9 cellular contexts compared by ENCODE assay signal in the genomic region with DNA sequence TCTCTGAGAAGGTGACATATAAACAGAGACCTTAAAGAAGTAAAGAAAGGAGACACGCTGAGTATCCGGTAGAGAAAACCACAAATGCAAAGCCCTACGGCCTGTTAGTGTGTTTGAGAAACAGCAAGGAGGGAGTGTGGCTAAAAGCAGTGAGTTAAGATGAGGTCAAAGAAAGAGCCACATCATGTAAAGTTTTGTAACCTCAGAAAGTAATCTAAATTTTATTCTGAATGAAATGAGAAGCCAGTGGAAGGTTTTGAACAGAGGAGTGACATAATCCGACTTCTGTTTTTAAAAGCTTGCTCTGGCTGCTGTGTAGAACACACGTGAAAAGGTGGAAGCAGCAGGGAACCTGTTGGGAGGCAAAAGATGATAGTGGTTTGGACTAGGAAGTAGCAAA. TPM values are rescaled to one million over a fixed set of nuclear protein-coding genes. Genes with fewer than 3 reads are reported as not detected.
A peak's percentile ranks its signal among the peaks of the same experiment; 100 is the strongest.
DNase-seq lines count a peak whose midpoint lies in the region; ATAC-seq and TF ChIP-seq lines count a peak whose summit lies in the region.
"Had no signal": no experiment of that assay in that cellular context is flagged by ENCODE, and none has a peak within 500 bp of the region (broad histone marks: within the 10 kb centered on the region; RNA-seq: fewer than 3 reads in every experiment).

No MANE protein-coding gene starts in this region.

- H3K27ac Mint-ChIP-seq in IgD-negative memory B cell = peak overlapping the region in 2 of 3 donors; percentile 22 to 87

- H3K4me1 Mint-ChIP-seq in IgD-negative memory B cell = peaks cover 39 to 56% (median 46%) of the 10 kb centered on the region in 3 donors

- peaks cover 54% of the 10 kb centered on the region for H3K79me2 ChIP-seq in fibroblast of lung (ENCODE audit: control insufficient read depth, insufficient read depth, low read length)

- H4K20me1 ChIP-seq in fibroblast of lung (ENCODE audit: control insufficient read depth, extremely low read depth, insufficient read depth, low read length) = no peaks in the 10 kb centered on the region

- ATAC-seq in GM18517 (IDR thresholded peaks at IDR 0.05; ENCODE audit: unreplicated experiment) (peak; percentile 51), GM21723 (IDR thresholded peaks at IDR 0.05; ENCODE audit: unreplicated experiment) (peak; percentile 77)

- no peak overlapping the region for H3K4me3 ChIP-seq in fibroblast of lung (replicated peaks in 1 of 4; ENCODE audit: control extremely low read depth in 1 of 4, insufficient read depth in 1 of 4, low read depth in 3 of 4, low read length in 4 of 4)

- no peaks in the 10 kb centered on the region for H3K27me3 Mint-ChIP-seq in IgD-negative memory B cell

- H2AFZ ChIP-seq in fibroblast of lung (ENCODE audit: low read length) = no peak overlapping the region

- no peaks in the 10 kb centered on the region for H3K36me3 ChIP-seq in fibroblast of lung (ENCODE audit: control insufficient read depth, insufficient read depth, low read length)

- H3K4me2 ChIP-seq in fibroblast of lung (ENCODE audit: extremely low read depth, insufficient read depth, low read length) = no peak overlapping the region

- no peak overlapping the region for H3K27ac ChIP-seq in fibroblast of lung (ENCODE audit: insufficient read depth, low read length)

- H3K9me3 ChIP-seq in fibroblast of lung (ENCODE audit: control insufficient read depth, insufficient read depth, low read depth, low read length) = no peaks in the 10 kb centered on the region

- no peaks in the 10 kb centered on the region for H3K27me3 ChIP-seq in fibroblast of lung (ENCODE audit: control insufficient read depth, insufficient read depth, low read length)

- no peaks in the 10 kb centered on the region for H3K4me1 ChIP-seq in fibroblast of lung (ENCODE audit: control insufficient read depth, extremely low read depth, insufficient read depth, low read length)

- TF ChIP-seq CTCF in fibroblast of lung (conservative IDR thresholded peaks at IDR 0.05 in 1 of 2, IDR thresholded peaks at IDR 0.05 in 1 of 2; ENCODE audit: low read depth in 1 of 2, low read length in 2 of 2) = no peak

- peak overlapping the region in 2 of 4 donors; percentile 43 to 61 for H3K4me3 Mint-ChIP-seq in IgD-negative memory B cell

- peaks cover 0 to 2% (median 1%) of the 10 kb centered on the region in 3 donors for H3K9me3 Mint-ChIP-seq in IgD-negative memory B cell

- peaks cover 16% of the 10 kb centered on the region for H3K36me3 Mint-ChIP-seq in IgD-negative memory B cell

- peak; percentile 40 to 64 for DNase-seq in fibroblast of lung (ENCODE audit: low read depth in 2 of 2)
- DNase-seq in COLO668 (lab: John Stamatoyannopoulos, UW; ENCODE audit: unreplicated experiment) = no peak
- DNase-seq in globus pallidus (ENCODE audit: low spot score) = no peak
- no peak for DNase-seq in AG08395 (ENCODE audit: low spot score)
- DNase-seq in stimulated activated CD4-positive, alpha-beta T cell treated with anti-CD3 and anti-CD28 coated beads, Interleukin-1b, Interleukin-23, amount 100 ng/mL, for 48 hours = no peak
- DNase-seq: NCI-H146 had no signal

- no peak overlapping the region for H3K9ac ChIP-seq in fibroblast of lung (ENCODE audit: insufficient read depth, low read length)

RNA-seq across cellular contexts. Expression of a gene that starts 32.6 kb away (rescaled TPM):
- polyA plus RNA-seq in IgD-negative memory B cell (33.3 TPM), fibroblast of lung (38.8 and 39.3 TPM in 2 replicates)
- total RNA-seq in fibroblast of lung = 18.5 and 19.3 TPM in 2 replicates
- polyA plus RNA-seq in fibroblast of lung (2012) = 25.9 and 28.3 TPM in 2 replicates
- polyA minus RNA-seq in fibroblast of lung (ENCODE audit: low replicate concordance) = 2.8 and 5.0 TPM in 2 replicates

Comparison
In these comparisons a context has a peak if more than half of its experiments do, and no peak if none do; other contexts are left out.
1. DNase-seq: peak in fibroblast of lung (2 of 2); none in COLO668 (single experiment), globus pallidus (single experiment), AG08395 (single experiment) and stimulated activated CD4-positive, alpha-beta T cell treated with anti-CD3 and anti-CD28 coated beads, Interleukin-1b, Interleukin-23, amount 100 ng/mL, for 48 hours (single experiment).